In the genomic region with DNA sequence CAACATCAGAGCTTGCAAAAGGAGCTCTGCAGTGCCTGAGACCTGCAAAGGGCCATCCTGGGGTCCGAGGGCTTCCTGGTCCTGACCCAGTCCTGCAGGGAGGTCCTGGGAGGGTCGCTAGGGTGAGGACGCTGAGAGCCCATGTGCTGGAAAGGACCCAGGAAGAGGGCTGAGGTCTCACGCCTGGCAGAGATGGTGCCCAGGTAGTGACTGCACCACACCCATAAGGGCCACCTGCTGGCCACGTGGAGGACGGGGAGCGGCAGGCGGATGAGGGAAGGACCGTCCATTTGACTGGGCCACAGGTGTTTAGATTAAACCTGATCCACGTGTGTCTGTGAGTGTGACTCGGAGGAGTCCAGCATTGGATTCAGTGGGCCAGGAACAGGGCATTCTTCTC, we compare ENCODE assay signal across 12 cellular contexts.
"Had no signal": no experiment of that assay in that cellular context is flagged by ENCODE, and none has a peak within 500 bp of the region (broad histone marks: within the 10 kb centered on the region; RNA-seq: fewer than 3 reads in every experiment).

No MANE protein-coding gene starts in this region.

- H3K27me3 Mint-ChIP-seq: activated naive CD4-positive, alpha-beta T cell treated with anti-CD3 and anti-CD28 coated beads, Interleukin-2, amount 50 U/mL, for 24 hours had no signal

- H3K4me1 Mint-ChIP-seq: activated naive CD4-positive, alpha-beta T cell treated with anti-CD3 and anti-CD28 coated beads, Interleukin-2, amount 50 U/mL, for 24 hours had no signal

- H3K4me3 Mint-ChIP-seq: activated naive CD4-positive, alpha-beta T cell treated with anti-CD3 and anti-CD28 coated beads, Interleukin-2, amount 50 U/mL, for 24 hours had no signal

- H3K36me3 Mint-ChIP-seq: activated naive CD4-positive, alpha-beta T cell treated with anti-CD3 and anti-CD28 coated beads, Interleukin-2, amount 50 U/mL, for 24 hours had no signal

- H3K9me3 Mint-ChIP-seq: activated naive CD4-positive, alpha-beta T cell treated with anti-CD3 and anti-CD28 coated beads, Interleukin-2, amount 50 U/mL, for 24 hours had no signal

- ATAC-seq: gastrocnemius medialis; left lobe of liver; stimulated activated naive CD8-positive, alpha-beta T cell treated with anti-CD3 and anti-CD28 coated beads, Interleukin-15, Interleukin-2, amounts not matched to agents 100 U/mL and 50 U/mL, for 24 hours had no signal

- H3K27ac Mint-ChIP-seq: activated naive CD4-positive, alpha-beta T cell treated with anti-CD3 and anti-CD28 coated beads, Interleukin-2, amount 50 U/mL, for 24 hours; progenitor cell of endocrine pancreas had no signal

- DNase-seq: activated CD4-positive, alpha-beta T cell treated with anti-CD3 and anti-CD28 coated beads, Interleukin-2, amount 50 U/mL, for 4 hours; activated gamma-delta T cell; cerebellar nuclear complex; cortex of kidney; gastrocnemius medialis; head of caudate nucleus; stimulated activated CD4-positive, alpha-beta T cell treated with anti-CD3 and anti-CD28 coated beads, Interleukin-12 subunit alpha, Interleukin-12 subunit beta, amount 100 ng/mL, for 4 hours; stimulated activated CD4-positive, alpha-beta T cell treated with anti-CD3 and anti-CD28 coated beads, Interleukin-2, amount 100 ng/mL, for 24 hours; stimulated activated naive CD8-positive, alpha-beta T cell treated with anti-CD3 and anti-CD28 coated beads, Interleukin-15, Interleukin-2, amounts not matched to agents 100 U/mL and 50 U/mL, for 24 hours had no signal
